ENCODE assay signal across 8 cellular contexts in genomic region chr17:45490615-45491433, GRCh38. TPM values are rescaled to one million over a fixed set of nuclear protein-coding genes. Genes with fewer than 3 reads are reported as not detected.
DNase-seq lines count a peak whose midpoint lies in the region; ATAC-seq and TF ChIP-seq lines count a peak whose summit lies in the region.
"Not testable (repeated sequence)": the region's sequence is repeated elsewhere in the genome, so short reads cannot be mapped to it uniquely, and the experiment has no call there.

TSS of gene PLEKHM1 (minus strand) at chr17:45490721. CDS start at chr17:45482484, 8,237 bp downstream.

- CTCF ChIA-PET in A673 (lab: Charles Lee); MCF 10A (lab: Yijun Ruan, JAX): not testable (repeated sequence)

- H3K4me1 ChIP-seq in A673 (ENCODE audit: insufficient read depth, low read length, poor library complexity, severe bottlenecking); iPS-15b (ENCODE audit: control insufficient read depth, insufficient read depth, low read length): not testable (repeated sequence)

- not testable (repeated sequence) for H3K9me3 Mint-ChIP-seq in MCF 10A (ENCODE audit: unreplicated experiment)

- H3K27ac ChIP-seq in A673 (ENCODE audit: low read depth, low read length, poor library complexity, severe bottlenecking): not testable (repeated sequence)
- H3K27ac ChIP-seq in VCaP: peak within 1 kb of the TSS; percentile 42; the same call in 1 of the 2 replicates

- BruUV-seq in A673 (replicated peaks; lab: Mats Ljungman, UMichigan): not testable (repeated sequence)
- BruUV-seq in MCF 10A (replicated peaks; lab: Mats Ljungman, UMichigan): TSS peak; percentile 23

- not testable (repeated sequence) for H3K9me3 ChIP-seq in A673 (ENCODE audit: low read depth, low read length, poor library complexity, severe bottlenecking); iPS-15b (ENCODE audit: control insufficient read depth, insufficient read depth, low read length)

- not testable (repeated sequence) for H3K9ac ChIP-seq in iPS-15b (ENCODE audit: low read depth, low read length)

- TF ChIP-seq CTCF in A673 (conservative IDR thresholded peaks at IDR 0.05; ENCODE audit: low read depth, low read length); VCaP (conservative IDR thresholded peaks at IDR 0.05); MCF 10A (IDR thresholded peaks at IDR 0.05; ENCODE audit: unreplicated experiment): not testable (repeated sequence)

- H3K4me3 Mint-ChIP-seq in MCF 10A (ENCODE audit: unreplicated experiment): peak within 1 kb of the TSS; percentile 76

- ATAC-seq in GM18868 (IDR thresholded peaks at IDR 0.05; ENCODE audit: unreplicated experiment) (peak; percentile 93), HG03095 (IDR thresholded peaks at IDR 0.05; ENCODE audit: unreplicated experiment) (peak; percentile 91)

- not testable (repeated sequence) for H3K27me3 Mint-ChIP-seq in MCF 10A (ENCODE audit: insufficient read depth, unreplicated experiment)

- H3K36me3 Mint-ChIP-seq in MCF 10A (ENCODE audit: insufficient read depth, unreplicated experiment): not testable (repeated sequence)

- intact Hi-C loops in A673 (cut with micrococcal nuclease; ENCODE audit: unreplicated experiment); MCF 10A (cut with micrococcal nuclease): not testable (repeated sequence)

- H3K27ac Mint-ChIP-seq in MCF 10A (ENCODE audit: low read depth, unreplicated experiment): peak within 1 kb of the TSS; percentile 68

- peak; percentile 63 for DNase-seq in A673 (ENCODE audit: low spot score)
- peak; percentile 47 for DNase-seq in NCI-H2171 (lab: John Stamatoyannopoulos, UW)
- peak; percentile 68 for DNase-seq in MCF 10A (ENCODE audit: unreplicated experiment)
- peak; percentile 31 for DNase-seq in skeletal muscle cell (ENCODE audit: low read depth)

- H3K36me3 ChIP-seq in A673 (ENCODE audit: insufficient read depth, low read length, poor library complexity, severe bottlenecking); iPS-15b (ENCODE audit: control insufficient read depth, insufficient read depth, low read length): not testable (repeated sequence)

- peaks cover 13% of the 10 kb centered on the region for H3K4me1 Mint-ChIP-seq in MCF 10A (ENCODE audit: insufficient read depth, unreplicated experiment)

- H3K4me3 ChIP-seq in A673 (ENCODE audit: low read depth, low read length, poor library complexity, severe bottlenecking): peak within 1 kb of the TSS; percentile 48
- H3K4me3 ChIP-seq in iPS-15b (ENCODE audit: low read depth, low read length): peak within 1 kb of the TSS; percentile 53
- peak within 1 kb of the TSS; percentile 58 for H3K4me3 ChIP-seq in skeletal muscle cell (ENCODE audit: low read depth, low read length)

- not testable (repeated sequence) for H3K27me3 ChIP-seq in A673 (replicated peaks; ENCODE audit: insufficient read depth, low read depth, low read length, poor library complexity); iPS-15b (ENCODE audit: control insufficient read depth, insufficient read depth, low read length)

- POLR2A ChIA-PET in A673 (lab: Charles Lee; ENCODE audit: low non-redundant PET): not testable (repeated sequence)
- POLR2A ChIA-PET in MCF 10A (lab: Yijun Ruan, JAX): interaction anchor here (0.9 to 1.6 kb wide), 3 partner anchors 45 to 94 kb away, joined by 3 to 8 read pairs (median 5); no protein-coding TSS in a partner anchor

RNA-seq across cellular contexts. Expression of gene PLEKHM1, which starts in this region (rescaled TPM):
- 11.9 and 13.0 TPM in 2 replicates for total RNA-seq in A673 (2021)
- 53.4 and 87.4 TPM in 2 replicates for total RNA-seq in MCF 10A (2022)
